16 cellular contexts compared by ENCODE assay signal in the genomic region with DNA sequence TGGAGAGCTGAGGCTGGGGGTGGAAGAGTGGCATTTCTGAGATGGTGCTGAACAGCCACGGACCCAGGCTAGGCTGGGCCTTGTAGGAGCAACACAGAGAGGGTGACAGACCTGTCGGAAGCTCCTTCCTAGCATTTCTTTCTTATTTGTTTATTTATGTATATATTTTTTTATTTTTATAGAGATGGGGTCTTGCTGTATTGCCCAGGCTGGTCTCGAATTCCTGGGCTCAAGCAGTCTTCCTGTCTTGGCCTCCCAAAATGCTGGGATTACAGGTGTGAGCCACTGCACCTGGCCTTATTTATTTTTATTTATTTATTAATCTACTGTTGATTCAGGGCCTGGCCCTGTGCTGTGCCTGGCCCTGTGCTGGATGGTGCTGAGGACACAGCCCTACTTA. TPM values are rescaled to one million over a fixed set of nuclear protein-coding genes. Genes with fewer than 3 reads are reported as not detected.
DNase-seq lines count a peak whose midpoint lies in the region; ATAC-seq and TF ChIP-seq lines count a peak whose summit lies in the region.
"Had no signal": no experiment of that assay in that cellular context is flagged by ENCODE, and none has a peak within 500 bp of the region (broad histone marks: within the 10 kb centered on the region; RNA-seq: fewer than 3 reads in every experiment).

No MANE protein-coding gene starts in this region.

- peaks cover 49 to 79% of the 10 kb centered on the region in 2 donors for H3K4me1 ChIP-seq in thoracic aorta (ENCODE audit: control insufficient read depth in 1 of 2, low read depth in 2 of 2)

- TF ChIP-seq CTCF in fibroblast of the aortic adventitia (IDR thresholded peaks at IDR 0.05; ENCODE audit: insufficient read depth, low read length): no peak
- TF ChIP-seq CTCF in thoracic aorta (IDR thresholded peaks at IDR 0.05): no peak

- intact Hi-C loops in Right ventricle myocardium inferior (cut with DNase I): no loop called here
- intact Hi-C loops in cardiac septum (cut with DNase I): no loop called here
- intact Hi-C loops in posterior cingulate gyrus (cut with DNase I): no loop called here

- H3K9me3 ChIP-seq in thoracic aorta: no peaks in the 10 kb centered on the region
- H3K9me3 ChIP-seq: uterus had no signal

- H3K4me3 ChIP-seq in fibroblast of the aortic adventitia (ENCODE audit: low read depth, low read length) (peak overlapping the region; percentile 17), thoracic aorta (no peak overlapping the region)
- H3K4me3 ChIP-seq: uterus had no signal

- no peak overlapping the region for H3K4me3 Mint-ChIP-seq in T-cell

- H3K9me3 Mint-ChIP-seq in T-cell: no peaks in the 10 kb centered on the region

- H3K27me3 Mint-ChIP-seq in T-cell: no peaks in the 10 kb centered on the region

- peaks cover 30% of the 10 kb centered on the region for H3K36me3 ChIP-seq in thoracic aorta
- H3K36me3 ChIP-seq: uterus had no signal

- H3K36me3 Mint-ChIP-seq in T-cell: peaks cover 16% of the 10 kb centered on the region

- CTCF ChIA-PET in T-cell (lab: Charles Lee): no interaction called here

- H3K27ac ChIP-seq in thoracic aorta: peak overlapping the region; percentile 91 to 95

- ATAC-seq in Right ventricle myocardium inferior: no peak
- ATAC-seq in T-cell (replicated peaks in 1 of 4): no peak
- no peak for ATAC-seq in thoracic aorta (ENCODE audit: insufficient number of reproducible peaks, low FRiP score, low read depth)

- DNase-seq in Right ventricle myocardium inferior (ENCODE audit: missing footprints) (peak; percentile 51), cardiac septum (ENCODE audit: low spot score) (no peak), T-cell (no peak), fibroblast of the aortic adventitia (ENCODE audit: low read depth) (no peak), thoracic aorta (ENCODE audit: low spot score) (no peak), posterior cingulate gyrus (no peak), ecto neural progenitor cell (ENCODE audit: low spot score) (no peak), ureter (ENCODE audit: low spot score) (no peak)
- DNase-seq: DMS79; effector memory CD4-positive, alpha-beta T cell; mesendoderm; NCI-H2081 treated with DMSO at 0.1 percent for 48 hours; NCI-H69; nucleus accumbens; stimulated activated CD4-positive, alpha-beta T cell treated with anti-CD3 and anti-CD28 coated beads, Interleukin-4, amount 100 ng/mL, for 4 hours; uterus had no signal

- H3K27ac Mint-ChIP-seq in T-cell: peak overlapping the region; percentile 82 to 87

- POLR2A ChIA-PET in T-cell (lab: Charles Lee): no interaction called here

- no peaks in the 10 kb centered on the region for H3K27me3 ChIP-seq in thoracic aorta (replicated peaks; ENCODE audit: insufficient read depth)
- H3K27me3 ChIP-seq: uterus had no signal

- H3K4me1 Mint-ChIP-seq in T-cell: peaks cover 45 to 60% (median 52%) of the 10 kb centered on the region in 3 donors

RNA-seq across cellular contexts. Expression of a gene that starts 6.5 kb away (rescaled TPM):
- total RNA-seq in Right ventricle myocardium inferior (34.6 TPM), cardiac septum (51.3 TPM), T-cell (100 to 1,000 TPM in 4 of 5 donors, 10 to 100 TPM in 1; 93.9 to 110 (median 104) TPM), fibroblast of the aortic adventitia (ENCODE audit: low replicate concordance) (35.3 and 36.1 TPM in 2 replicates), thoracic aorta (100 to 1,000 TPM in 1 of 2 donors, 10 to 100 TPM in 1; 57.1 to 112 TPM), ureter (83.4 TPM)

RNA-seq across cellular contexts. Expression of a gene that starts 20.6 kb away (rescaled TPM):
- total RNA-seq in Right ventricle myocardium inferior (44.4 TPM), cardiac septum (37.4 TPM), T-cell (10 to 100 TPM; 35.9 to 97.3 (median 44.6) TPM), fibroblast of the aortic adventitia (ENCODE audit: low replicate concordance) (18.2 and 30.4 TPM in 2 replicates), thoracic aorta (10 to 100 TPM; 46.6 to 49.8 TPM), ureter (47.4 TPM)

RNA-seq across cellular contexts. Expression of a gene that starts 26.4 kb away (rescaled TPM):
- total RNA-seq in Right ventricle myocardium inferior: 0.51 TPM
- total RNA-seq in cardiac septum: 0.16 TPM
- total RNA-seq in T-cell: under 1 TPM in 4 of 5 donors, not detected in 1; 0.18 to 0.35 (median 0.27) TPM
- 0.90 and 1.1 TPM in 2 replicates for total RNA-seq in fibroblast of the aortic adventitia (ENCODE audit: low replicate concordance)
- not detected for total RNA-seq in thoracic aorta
- total RNA-seq in ureter: 1.6 TPM

RNA-seq across cellular contexts. Expression of a gene that starts 26.9 kb away (rescaled TPM):
- total RNA-seq in Right ventricle myocardium inferior: 3.7 TPM
- total RNA-seq in cardiac septum: 4.0 TPM
- total RNA-seq in T-cell: 10 to 100 TPM; 15.2 to 22.2 (median 19.1) TPM
- 23.0 and 28.2 TPM in 2 replicates for total RNA-seq in fibroblast of the aortic adventitia (ENCODE audit: low replicate concordance)
- 1 to 10 TPM in 1 of 2 donors, not detected in 1; 1.8 TPM for total RNA-seq in thoracic aorta
- total RNA-seq in ureter: 19.8 TPM

RNA-seq across cellular contexts. Expression of a gene that starts 33.1 kb away (rescaled TPM):
- total RNA-seq in Right ventricle myocardium inferior (36.3 TPM), cardiac septum (39.6 TPM), T-cell (10 to 100 TPM; 21.4 to 45.8 (median 38.1) TPM), fibroblast of the aortic adventitia (ENCODE audit: low replicate concordance) (3.1 and 18.3 TPM in 2 replicates), thoracic aorta (10 to 100 TPM; 23.7 to 26.9 TPM), ureter (36.4 TPM)
